ENCODE assay signal across 19 cellular contexts in the genomic region with DNA sequence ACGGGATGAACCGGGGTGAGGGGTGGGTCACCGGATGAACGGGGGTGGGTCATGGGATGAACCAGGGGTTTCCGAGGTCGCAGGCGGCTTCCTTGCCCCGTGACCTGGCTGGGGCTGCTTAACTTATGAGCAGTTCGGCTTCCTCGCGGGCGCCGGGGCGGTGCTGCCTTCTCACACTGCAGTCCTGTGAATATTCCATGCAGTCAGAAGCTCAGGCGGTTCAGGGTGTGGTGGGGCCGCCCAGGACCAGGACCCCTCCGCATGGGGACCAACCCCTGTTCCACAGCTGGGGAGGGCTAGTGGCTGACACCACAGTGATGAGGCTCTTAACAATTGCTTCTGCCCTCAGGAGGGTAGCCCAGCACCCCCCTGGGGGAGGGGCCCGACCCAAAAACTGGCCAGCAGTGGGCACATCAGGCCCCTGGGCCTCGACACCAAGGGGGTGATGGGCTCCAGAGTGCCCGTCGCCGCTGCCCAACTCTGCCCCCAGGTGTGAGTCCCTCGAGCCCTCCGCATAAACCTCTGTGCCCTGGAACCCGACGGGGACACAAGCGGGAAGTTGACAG. TPM values are rescaled to one million over a fixed set of nuclear protein-coding genes. Genes with fewer than 3 reads are reported as not detected.
A peak's percentile ranks its signal among the peaks of the same experiment; 100 is the strongest.
DNase-seq lines count a peak whose midpoint lies in the region; ATAC-seq, FAIRE-seq and TF ChIP-seq lines count a peak whose summit lies in the region.
"Had no signal": no experiment of that assay in that cellular context is flagged by ENCODE, and none has a peak within 500 bp of the region (broad histone marks: within the 10 kb centered on the region; RNA-seq: fewer than 3 reads in every experiment).

No MANE protein-coding gene starts in this region.

- peaks cover 27% of the 10 kb centered on the region for H3K4me1 Mint-ChIP-seq in Calu3 (ENCODE audit: low read depth, unreplicated experiment)
- H3K4me1 Mint-ChIP-seq: central memory CD8-positive, alpha-beta T cell had no signal

- H3K27ac Mint-ChIP-seq in Calu3 (ENCODE audit: unreplicated experiment) = no peak overlapping the region
- H3K27ac Mint-ChIP-seq: IgD-negative memory B cell had no signal

- POLR2A ChIA-PET in HEK293 (lab: Yijun Ruan, JAX) = no interaction called here

- FAIRE-seq in pancreas (lab: Jason Lieb, UNC) = no peak

- H3K4me3 ChIP-seq in HEK293 (ENCODE audit: low read depth, low read length) (no peak overlapping the region), pancreas (no peak overlapping the region)
- H3K4me3 ChIP-seq: thyroid gland had no signal

- H3K27me3 ChIP-seq in pancreas = no peaks in the 10 kb centered on the region
- H3K27me3 ChIP-seq: thyroid gland had no signal

- H3K4me1 ChIP-seq in HEK293 (ENCODE audit: control insufficient read depth, insufficient read depth, low read length) (no peaks in the 10 kb centered on the region), pancreas (peaks cover 0 to 4% (median 0%) of the 10 kb centered on the region in 3 donors)
- H3K4me1 ChIP-seq: thyroid gland had no signal

- peak; percentile 29 for ATAC-seq in esophagus mucosa
- ATAC-seq in pancreas = no peak
- no peak for ATAC-seq in GM18867 (IDR thresholded peaks at IDR 0.05; ENCODE audit: unreplicated experiment)
- ATAC-seq in GM21825 (IDR thresholded peaks at IDR 0.05; ENCODE audit: unreplicated experiment) = no peak
- ATAC-seq: SK-N-SH treated with all-trans-retinoic acid at 6 μM for 48 hours had no signal

- CTCF ChIA-PET in Calu3 (lab: Charles Lee) = no interaction called here
- CTCF ChIA-PET in HEK293 (lab: Yijun Ruan, JAX) = no interaction called here

- TF ChIP-seq CTCF in Calu3 (IDR thresholded peaks at IDR 0.05; ENCODE audit: unreplicated experiment) = no peak
- TF ChIP-seq CTCF in HEK293 (tag by site-specific recombination; IDR thresholded peaks at IDR 0.05) = no peak
- no peak for TF ChIP-seq CTCF in pancreas (IDR thresholded peaks at IDR 0.05)

- intact Hi-C loops in Calu3 (cut with micrococcal nuclease; ENCODE audit: unreplicated experiment) = no loop called here
- intact Hi-C loops in pancreas (cut with DNase I) = no loop called here

- 94 to 96% methylated on average over 12 to 27 of the region's 27 CpGs for WGBS in pancreas, 2 donors

- peak; percentile 36 for DNase-seq in Calu3
- peak; percentile 0 to 70 (median 15) for DNase-seq in pancreas
- no peak for DNase-seq in COLO829 (ENCODE audit: low spot score)
- DNase-seq: activated gamma-delta T cell; amygdala; DMS 273 treated with DMSO at 0.1 percent for 48 hours; MV-4-11; NCI-H2081; NCI-H524; occipital lobe; stimulated activated CD4-positive, alpha-beta T cell treated with anti-CD3 and anti-CD28 coated beads, Interleukin-4, amount 100 ng/mL, for 4 hours; thyroid gland had no signal

- H3K4me3 Mint-ChIP-seq in Calu3 (ENCODE audit: low read depth, unreplicated experiment) = no peak overlapping the region
- H3K4me3 Mint-ChIP-seq: central memory CD8-positive, alpha-beta T cell; IgD-negative memory B cell had no signal

- no peaks in the 10 kb centered on the region for H3K9me3 ChIP-seq in HEK293 (ENCODE audit: control insufficient read depth, insufficient read depth, low read depth, low read length)
- H3K9me3 ChIP-seq in pancreas = no peaks in the 10 kb centered on the region
- H3K9me3 ChIP-seq: thyroid gland had no signal

- peaks cover 5% of the 10 kb centered on the region for H3K36me3 Mint-ChIP-seq in Calu3 (ENCODE audit: insufficient read depth, unreplicated experiment)
- H3K36me3 Mint-ChIP-seq: IgD-negative memory B cell had no signal

- BruUV-seq in Calu3 (replicated peaks; lab: Mats Ljungman, UMichigan) = no TSS peak

- H3K9me3 Mint-ChIP-seq in Calu3 (ENCODE audit: low read depth, unreplicated experiment) = no peaks in the 10 kb centered on the region
- H3K9me3 Mint-ChIP-seq: central memory CD8-positive, alpha-beta T cell had no signal

- H3K27me3 Mint-ChIP-seq in Calu3 (ENCODE audit: unreplicated experiment) = peaks cover 45% of the 10 kb centered on the region

- H3K36me3 ChIP-seq in HEK293 (ENCODE audit: control insufficient read depth in 2 of 2, insufficient read depth in 1 of 2, low read length in 2 of 2) = no peaks in the 10 kb centered on the region
- no peaks in the 10 kb centered on the region for H3K36me3 ChIP-seq in pancreas
- H3K36me3 ChIP-seq: thyroid gland had no signal

- H3K27ac ChIP-seq in HEK293 (ENCODE audit: extremely low read depth, low read depth, low read length) (no peak overlapping the region), pancreas (no peak overlapping the region)
- H3K27ac ChIP-seq: thyroid gland had no signal

TF ChIP-seq in HEK293, 187 proteins besides CTCF, POLR2A, EP300 and RAD21:
- TF ChIP-seq GLIS2 (tag by site-specific recombination; IDR thresholded peaks at IDR 0.05) = peak; percentile 51; the same call in 1 of the 2 replicates
- no peak for TF ChIP-seq KLF10 (tag by site-specific recombination; IDR thresholded peaks at IDR 0.05)

RNA-seq across cellular contexts. Expression of gene SLC9A3, which starts 30.9 kb away (rescaled TPM):
- total RNA-seq in Calu3 (2022) (1.1 and 2.0 TPM in 2 replicates), esophagus mucosa (1.6 TPM), pancreas (1 to 10 TPM in 3 of 6 donors, under 1 TPM in 3; 0.60 to 1.2 (median 0.86) TPM)
- 1 to 10 TPM in 1 of 2 donors, under 1 TPM in 1; 0.84 to 1.9 TPM for polyA plus RNA-seq in pancreas

RNA-seq across cellular contexts. Expression of gene CEP72, which starts 57.0 kb away (rescaled TPM):
- total RNA-seq in Calu3 (2022) (53.7 and 56.5 TPM in 2 replicates), esophagus mucosa (8.2 TPM), pancreas (1 to 10 TPM; 3.5 to 5.6 (median 4.6) TPM)
- polyA plus RNA-seq in pancreas = 1 to 10 TPM; 3.9 to 7.5 TPM
